ENCODE assay signal across 8 cellular contexts in the genomic region with DNA sequence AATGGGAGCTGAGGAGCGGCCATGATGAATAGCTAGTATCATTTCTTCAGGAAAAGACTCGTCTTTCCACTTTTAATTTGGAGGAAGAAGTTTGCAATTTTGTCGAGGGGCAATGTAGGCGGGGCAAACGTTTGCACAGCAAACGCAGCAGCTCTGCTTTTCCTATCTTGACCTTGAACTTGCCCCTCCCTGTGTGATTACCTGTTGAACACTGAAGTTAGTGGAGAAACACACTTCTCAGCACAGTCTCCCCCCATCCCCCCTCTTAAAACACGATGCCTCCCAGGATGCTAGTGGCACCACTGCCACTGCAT. TPM values are rescaled to one million over a fixed set of nuclear protein-coding genes. Genes with fewer than 3 reads are reported as not detected.
DNase-seq lines count a peak whose midpoint lies in the region; TF ChIP-seq lines count a peak whose summit lies in the region.

No MANE protein-coding gene starts in this region.

- peak overlapping the region; percentile 66 for H3K4me3 ChIP-seq in GM06990 (replicated peaks; ENCODE audit: low read depth, low read length)
- H3K4me3 ChIP-seq in SJCRH30, result peak overlapping the region; percentile 82
- peak overlapping the region; percentile 49 for H3K4me3 ChIP-seq in fibroblast of villous mesenchyme (ENCODE audit: low read depth, low read length)
- H3K4me3 ChIP-seq in rectal smooth muscle tissue (ENCODE audit: low read length), result peak overlapping the region; percentile 73

- peak overlapping the region; percentile 70 for H3K27ac ChIP-seq in SJCRH30
- H3K27ac ChIP-seq in rectal smooth muscle tissue (ENCODE audit: low read depth, low read length), result peak overlapping the region; percentile 7

- H3K36me3 ChIP-seq in GM06990 (ENCODE audit: control insufficient read depth, insufficient read depth, low read length) (no peaks in the 10 kb centered on the region), SJCRH30 (no peaks in the 10 kb centered on the region), rectal smooth muscle tissue (ENCODE audit: control insufficient read depth, insufficient read depth, low read length) (no peaks in the 10 kb centered on the region)

- no peak for DNase-seq in GM06990 (ENCODE audit: extremely low read depth, insufficient read length)
- DNase-seq in SJCRH30, result no peak
- no peak for DNase-seq in fibroblast of villous mesenchyme (ENCODE audit: low read depth)
- DNase-seq in SHP77 treated with DMSO at 0.1 percent for 48 hours (lab: John Stamatoyannopoulos, UW), result no peak
- DNase-seq in GM10248 (ENCODE audit: extremely low spot score), result no peak
- DNase-seq in SIG-M5 (lab: John Stamatoyannopoulos, UW), result no peak
- no peak for DNase-seq in DMS53 (lab: John Stamatoyannopoulos, UW)

- peaks cover 17% of the 10 kb centered on the region for H3K4me1 ChIP-seq in SJCRH30
- H3K4me1 ChIP-seq in rectal smooth muscle tissue (ENCODE audit: control insufficient read depth, insufficient read depth, low read length), result no peaks in the 10 kb centered on the region

- POLR2A ChIA-PET in GM10248 (lab: Yijun Ruan, JAX), result no interaction called here

- 0 out of 2 replicates have a peak, but pooled peaks cover 6% of the 10 kb centered on the region for H3K9me3 ChIP-seq in SJCRH30 (replicated peaks)

- CTCF ChIA-PET in GM10248 (lab: Yijun Ruan, JAX), result interaction anchor here (0.9 to 2.8 kb wide), 9 partner anchors 11 to 450 kb away, joined by 3 to 15 read pairs (median 4); no protein-coding TSS in a partner anchor

- TF ChIP-seq CTCF in GM06990 (IDR thresholded peaks at IDR 0.05; ENCODE audit: insufficient read depth, low read length, poor library complexity, severe bottlenecking) (no peak), fibroblast of villous mesenchyme (IDR thresholded peaks at IDR 0.05; ENCODE audit: insufficient read depth, low read depth, low read length) (no peak), GM10248 (IDR thresholded peaks at IDR 0.05; ENCODE audit: control extremely low read depth, extremely low read depth, low read depth, missing control alignments) (no peak)

- H3K27me3 ChIP-seq in GM06990 (replicated peaks; ENCODE audit: control insufficient read depth, insufficient read depth, low read length), result no peaks in the 10 kb centered on the region; the same call in 1 of the 2 replicates
- H3K27me3 ChIP-seq in SJCRH30, result no peaks in the 10 kb centered on the region
- H3K27me3 ChIP-seq in rectal smooth muscle tissue (ENCODE audit: control insufficient read depth, insufficient read depth, low read length), result peaks cover 2% of the 10 kb centered on the region

- H3K9ac ChIP-seq in rectal smooth muscle tissue (ENCODE audit: low read length), result no peak overlapping the region

RNA-seq across cellular contexts. Expression of a gene that starts 0.2 kb away (rescaled TPM):
- 20.2 and 23.3 TPM in 2 replicates for total RNA-seq in SJCRH30 (2014; rRNA removed; shearing (Covaris generic))
- 11.0 and 28.1 TPM in 2 replicates for total RNA-seq in fibroblast of villous mesenchyme

RNA-seq across cellular contexts. Expression of a gene that starts 3.6 kb away (rescaled TPM):
- 4.4 and 5.6 TPM in 2 replicates for total RNA-seq in SJCRH30 (2014; rRNA removed; shearing (Covaris generic))
- 0.32 and 0.43 TPM in 2 replicates for total RNA-seq in fibroblast of villous mesenchyme
